7 cellular contexts compared by ENCODE assay signal in the genomic region with DNA sequence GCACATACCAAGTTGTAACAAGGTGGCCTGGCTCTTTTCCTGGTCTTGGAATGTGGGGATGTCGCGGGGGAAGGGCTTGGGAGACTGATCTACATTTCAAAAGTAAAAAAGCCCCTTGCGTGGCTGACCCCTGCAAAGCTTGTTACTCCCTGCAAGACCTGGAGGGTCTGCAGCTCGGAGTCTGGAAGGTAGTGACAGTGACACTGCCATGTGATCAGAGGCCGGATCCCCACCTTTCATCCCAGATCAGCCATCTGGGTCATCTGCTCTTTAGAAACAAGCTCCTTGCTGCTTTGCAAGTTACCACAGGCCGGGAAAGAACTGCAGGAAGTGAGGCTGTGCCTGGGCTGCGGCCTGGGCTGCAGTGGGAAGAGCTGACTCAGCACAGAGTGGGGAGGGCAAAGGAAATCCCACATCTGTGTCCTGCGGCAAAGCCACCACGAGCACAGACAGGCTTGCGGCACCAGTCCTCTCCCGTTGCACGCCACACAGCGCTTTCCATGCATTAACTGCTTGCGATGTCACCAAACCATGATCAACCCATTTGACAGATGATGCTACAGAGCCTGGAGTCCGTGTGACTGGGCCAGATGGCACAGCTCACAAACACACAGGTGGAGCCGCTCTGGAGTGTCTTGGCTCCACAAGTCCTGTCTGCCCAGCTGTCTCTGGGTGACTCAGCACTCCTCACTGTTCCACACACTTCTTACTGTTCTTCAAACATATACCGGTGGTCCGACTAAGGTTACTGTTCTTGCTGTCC.
A peak's percentile ranks its signal among the peaks of the same experiment; 100 is the strongest.
DNase-seq lines count a peak whose midpoint lies in the region; ATAC-seq and TF ChIP-seq lines count a peak whose summit lies in the region.

No MANE protein-coding gene starts in this region.

- DNase-seq in H4 (ENCODE audit: low spot score): peak; percentile 97
- DNase-seq in RWPE1 (ENCODE audit: low spot score): peak; percentile 92
- DNase-seq in body of pancreas: peak in 3 of 4 donors; percentile 22 to 71 (median 31)
- peak; percentile 88 for DNase-seq in islet precursor cell
- peak; percentile 76 for DNase-seq in stimulated activated naive CD8-positive, alpha-beta T cell treated with anti-CD3 and anti-CD28 coated beads, Interleukin-15, Interleukin-2, amounts not matched to agents 100 U/mL and 50 U/mL, for 24 hours
- DNase-seq in NK-92 (lab: John Stamatoyannopoulos, UW; ENCODE audit: unreplicated experiment): no peak
- no peak for DNase-seq in cerebellar nuclear complex (lab: John Stamatoyannopoulos, UW)

- no peak for TF ChIP-seq POLR2A in body of pancreas (IDR thresholded peaks at IDR 0.05)

- intact Hi-C loops in body of pancreas (cut with DNase I): no loop called here

- H3K27ac ChIP-seq in RWPE1 (peak overlapping the region; percentile 95), body of pancreas (peak overlapping the region in 1 of 4 donors; percentile 10)

- CTCF ChIA-PET in RWPE1 (lab: Yijun Ruan, JAX): interaction anchor here (0.7 to 2.2 kb wide), 4 partner anchors 10 to 57 kb away, joined by 3 to 7 read pairs (median 3); no protein-coding TSS in a partner anchor

- H3K9me3 ChIP-seq in body of pancreas: no peaks in the 10 kb centered on the region

- POLR2A ChIA-PET in RWPE1 (lab: Yijun Ruan, JAX; ENCODE audit: low non-redundant PET): interaction anchor here (0.7 kb wide), 2 partner anchors 114 to 173 kb away, joined by 3 to 4 read pairs; no protein-coding TSS in a partner anchor

- no peak for TF ChIP-seq CTCF in RWPE1 (conservative IDR thresholded peaks at IDR 0.05; ENCODE audit: low read depth)
- no peak for TF ChIP-seq CTCF in body of pancreas (IDR thresholded peaks at IDR 0.05)

- H3K27me3 ChIP-seq in body of pancreas: no peaks in the 10 kb centered on the region

- ATAC-seq in body of pancreas: no peak
- peak; percentile 77 for ATAC-seq in stimulated activated naive CD8-positive, alpha-beta T cell treated with anti-CD3 and anti-CD28 coated beads, Interleukin-15, Interleukin-2, amounts not matched to agents 100 U/mL and 50 U/mL, for 24 hours

- WGBS in body of pancreas, 2 donors: 64 to 77% methylated on average over 15 to 18 of the region's 18 CpGs

- peaks cover 18% of the 10 kb centered on the region for H3K4me1 ChIP-seq in body of pancreas

- no peaks in the 10 kb centered on the region for H3K36me3 ChIP-seq in body of pancreas (replicated peaks in 1 of 2; ENCODE audit: insufficient read depth in 1 of 2, low read depth in 2 of 2)

- H3K4me3 ChIP-seq in body of pancreas: no peak overlapping the region

Comparison
In these comparisons a context has a peak if more than half of its experiments do, and no peak if none do; other contexts are left out.
1. DNase-seq: peak in H4 (single experiment), RWPE1 (single experiment), body of pancreas (3 of 4), islet precursor cell (single experiment) and stimulated activated naive CD8-positive, alpha-beta T cell treated with anti-CD3 and anti-CD28 coated beads, Interleukin-15, Interleukin-2, amounts not matched to agents 100 U/mL and 50 U/mL, for 24 hours (single experiment); none in NK-92 (single experiment) and cerebellar nuclear complex (0 of 2).